Comparison of ENCODE assay signal across 1 cellular context in the genomic region with DNA sequence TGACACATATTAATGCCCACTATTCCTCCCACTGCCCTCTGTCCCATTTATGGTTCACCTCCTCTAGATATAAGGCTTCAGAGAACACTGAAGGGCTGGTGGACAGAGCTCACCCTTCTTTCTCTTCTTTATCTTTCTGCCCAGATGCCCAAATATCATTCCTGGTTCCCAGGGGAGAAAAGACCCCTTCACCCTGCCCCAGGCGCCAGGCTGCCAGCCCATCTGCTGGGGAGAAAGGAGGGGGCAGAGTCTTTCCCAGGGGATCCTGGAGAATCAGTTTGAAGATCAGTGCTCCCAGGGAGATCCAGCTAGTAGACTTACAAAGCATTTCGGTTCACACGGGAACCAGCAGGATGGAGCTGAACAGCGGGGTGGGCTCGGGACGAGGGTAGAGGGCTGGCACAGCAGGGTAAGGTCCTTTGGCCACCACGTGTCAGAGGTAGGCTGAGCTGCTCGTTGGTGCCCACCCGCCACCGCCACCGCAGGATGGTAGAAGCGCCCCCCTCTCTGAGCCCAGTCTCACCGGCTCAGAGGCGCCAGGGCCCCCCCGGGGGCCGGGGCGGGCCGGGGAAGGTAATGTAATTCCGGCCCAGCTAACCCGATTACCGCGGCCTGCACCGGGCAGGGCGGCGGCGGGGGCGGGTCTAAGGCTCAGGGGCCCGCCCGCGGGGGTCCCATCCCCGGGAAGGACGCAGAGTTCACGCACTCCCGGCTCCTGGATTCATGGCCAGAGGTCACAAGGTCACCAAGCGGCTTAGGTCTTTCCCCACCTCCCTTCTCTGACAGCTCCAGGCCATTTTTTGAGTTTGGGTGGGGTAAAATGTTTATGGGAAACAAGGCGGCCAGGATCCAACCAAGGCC.
TF ChIP-seq lines count a peak whose summit lies in the region.

No MANE protein-coding gene starts in this region.

TF ChIP-seq in HepG2, 621 proteins besides CTCF, POLR2A, EP300 and RAD21 (continued from another document):
- TF ChIP-seq, protein P1, sequence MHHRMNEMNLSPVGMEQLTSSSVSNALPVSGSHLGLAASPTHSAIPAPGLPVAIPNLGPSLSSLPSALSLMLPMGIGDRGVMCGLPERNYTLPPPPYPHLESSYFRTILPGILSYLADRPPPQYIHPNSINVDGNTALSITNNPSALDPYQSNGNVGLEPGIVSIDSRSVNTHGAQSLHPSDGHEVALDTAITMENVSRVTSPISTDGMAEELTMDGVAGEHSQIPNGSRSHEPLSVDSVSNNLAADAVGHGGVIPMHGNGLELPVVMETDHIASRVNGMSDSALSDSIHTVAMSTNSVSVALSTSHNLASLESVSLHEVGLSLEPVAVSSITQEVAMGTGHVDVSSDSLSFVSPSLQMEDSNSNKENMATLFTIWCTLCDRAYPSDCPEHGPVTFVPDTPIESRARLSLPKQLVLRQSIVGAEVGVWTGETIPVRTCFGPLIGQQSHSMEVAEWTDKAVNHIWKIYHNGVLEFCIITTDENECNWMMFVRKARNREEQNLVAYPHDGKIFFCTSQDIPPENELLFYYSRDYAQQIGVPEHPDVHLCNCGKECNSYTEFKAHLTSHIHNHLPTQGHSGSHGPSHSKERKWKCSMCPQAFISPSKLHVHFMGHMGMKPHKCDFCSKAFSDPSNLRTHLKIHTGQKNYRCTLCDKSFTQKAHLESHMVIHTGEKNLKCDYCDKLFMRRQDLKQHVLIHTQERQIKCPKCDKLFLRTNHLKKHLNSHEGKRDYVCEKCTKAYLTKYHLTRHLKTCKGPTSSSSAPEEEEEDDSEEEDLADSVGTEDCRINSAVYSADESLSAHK (CRISPR knock-in tag; IDR thresholded peaks at IDR 0.05; ENCODE audit: borderline replicate concordance) = no peak
- TF ChIP-seq, protein P2, sequence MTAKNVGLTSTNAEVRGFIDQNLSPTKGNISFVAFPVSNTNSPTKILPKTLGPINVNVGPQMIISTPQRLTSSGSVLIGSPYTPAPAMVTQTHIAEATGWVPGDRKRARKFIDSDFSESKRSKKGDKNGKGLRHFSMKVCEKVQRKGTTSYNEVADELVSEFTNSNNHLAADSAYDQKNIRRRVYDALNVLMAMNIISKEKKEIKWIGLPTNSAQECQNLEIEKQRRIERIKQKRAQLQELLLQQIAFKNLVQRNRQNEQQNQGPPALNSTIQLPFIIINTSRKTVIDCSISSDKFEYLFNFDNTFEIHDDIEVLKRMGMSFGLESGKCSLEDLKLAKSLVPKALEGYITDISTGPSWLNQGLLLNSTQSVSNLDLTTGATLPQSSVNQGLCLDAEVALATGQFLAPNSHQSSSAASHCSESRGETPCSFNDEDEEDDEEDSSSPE (CRISPR knock-in tag; IDR thresholded peaks at IDR 0.05) = no peak
- TF ChIP-seq, protein P3, sequence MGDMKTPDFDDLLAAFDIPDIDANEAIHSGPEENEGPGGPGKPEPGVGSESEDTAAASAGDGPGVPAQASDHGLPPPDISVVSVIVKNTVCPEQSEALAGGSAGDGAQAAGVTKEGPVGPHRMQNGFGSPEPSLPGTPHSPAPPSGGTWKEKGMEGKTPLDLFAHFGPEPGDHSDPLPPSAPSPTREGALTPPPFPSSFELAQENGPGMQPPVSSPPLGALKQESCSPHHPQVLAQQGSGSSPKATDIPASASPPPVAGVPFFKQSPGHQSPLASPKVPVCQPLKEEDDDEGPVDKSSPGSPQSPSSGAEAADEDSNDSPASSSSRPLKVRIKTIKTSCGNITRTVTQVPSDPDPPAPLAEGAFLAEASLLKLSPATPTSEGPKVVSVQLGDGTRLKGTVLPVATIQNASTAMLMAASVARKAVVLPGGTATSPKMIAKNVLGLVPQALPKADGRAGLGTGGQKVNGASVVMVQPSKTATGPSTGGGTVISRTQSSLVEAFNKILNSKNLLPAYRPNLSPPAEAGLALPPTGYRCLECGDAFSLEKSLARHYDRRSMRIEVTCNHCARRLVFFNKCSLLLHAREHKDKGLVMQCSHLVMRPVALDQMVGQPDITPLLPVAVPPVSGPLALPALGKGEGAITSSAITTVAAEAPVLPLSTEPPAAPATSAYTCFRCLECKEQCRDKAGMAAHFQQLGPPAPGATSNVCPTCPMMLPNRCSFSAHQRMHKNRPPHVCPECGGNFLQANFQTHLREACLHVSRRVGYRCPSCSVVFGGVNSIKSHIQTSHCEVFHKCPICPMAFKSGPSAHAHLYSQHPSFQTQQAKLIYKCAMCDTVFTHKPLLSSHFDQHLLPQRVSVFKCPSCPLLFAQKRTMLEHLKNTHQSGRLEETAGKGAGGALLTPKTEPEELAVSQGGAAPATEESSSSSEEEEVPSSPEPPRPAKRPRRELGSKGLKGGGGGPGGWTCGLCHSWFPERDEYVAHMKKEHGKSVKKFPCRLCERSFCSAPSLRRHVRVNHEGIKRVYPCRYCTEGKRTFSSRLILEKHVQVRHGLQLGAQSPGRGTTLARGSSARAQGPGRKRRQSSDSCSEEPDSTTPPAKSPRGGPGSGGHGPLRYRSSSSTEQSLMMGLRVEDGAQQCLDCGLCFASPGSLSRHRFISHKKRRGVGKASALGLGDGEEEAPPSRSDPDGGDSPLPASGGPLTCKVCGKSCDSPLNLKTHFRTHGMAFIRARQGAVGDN (CRISPR knock-in tag; IDR thresholded peaks at IDR 0.05) = peak; percentile 83
- TF ChIP-seq, protein P4, sequence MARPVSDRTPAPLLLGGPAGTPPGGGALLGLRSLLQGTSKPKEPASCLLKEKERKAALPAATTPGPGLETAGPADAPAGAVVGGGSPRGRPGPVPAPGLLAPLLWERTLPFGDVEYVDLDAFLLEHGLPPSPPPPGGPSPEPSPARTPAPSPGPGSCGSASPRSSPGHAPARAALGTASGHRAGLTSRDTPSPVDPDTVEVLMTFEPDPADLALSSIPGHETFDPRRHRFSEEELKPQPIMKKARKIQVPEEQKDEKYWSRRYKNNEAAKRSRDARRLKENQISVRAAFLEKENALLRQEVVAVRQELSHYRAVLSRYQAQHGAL (CRISPR knock-in tag; IDR thresholded peaks at IDR 0.05; ENCODE audit: not compliant biosample characterization) = no peak
- TF ChIP-seq SIN3B (IDR thresholded peaks at IDR 0.05; ENCODE audit: low read length) = no peak
- peak; percentile 60; the same call in 1 of the 2 replicates for TF ChIP-seq CSRNP1 (CRISPR knock-in tag; IDR thresholded peaks at IDR 0.05)
- TF ChIP-seq PHF8 (CRISPR knock-in tag; IDR thresholded peaks at IDR 0.05) = 0 out of 2 replicates have a peak, but pooled peaks have one; percentile 41
- TF ChIP-seq ZNF496 (CRISPR knock-in tag; IDR thresholded peaks at IDR 0.05; ENCODE audit: insufficient replicate concordance) = no peak
- TF ChIP-seq ZNF274 (CRISPR knock-in tag; IDR thresholded peaks at IDR 0.05) = no peak
